ENCODE assay signal across 2 cellular contexts in genomic region chr5:83281658-83282057, GRCh38.
TF ChIP-seq lines count a peak whose summit lies in the region.

No MANE protein-coding gene starts in this region.

TF ChIP-seq in WTC11, 78 proteins besides CTCF, POLR2A, EP300 and RAD21 (continued from another document):
- TF ChIP-seq, protein P1, sequence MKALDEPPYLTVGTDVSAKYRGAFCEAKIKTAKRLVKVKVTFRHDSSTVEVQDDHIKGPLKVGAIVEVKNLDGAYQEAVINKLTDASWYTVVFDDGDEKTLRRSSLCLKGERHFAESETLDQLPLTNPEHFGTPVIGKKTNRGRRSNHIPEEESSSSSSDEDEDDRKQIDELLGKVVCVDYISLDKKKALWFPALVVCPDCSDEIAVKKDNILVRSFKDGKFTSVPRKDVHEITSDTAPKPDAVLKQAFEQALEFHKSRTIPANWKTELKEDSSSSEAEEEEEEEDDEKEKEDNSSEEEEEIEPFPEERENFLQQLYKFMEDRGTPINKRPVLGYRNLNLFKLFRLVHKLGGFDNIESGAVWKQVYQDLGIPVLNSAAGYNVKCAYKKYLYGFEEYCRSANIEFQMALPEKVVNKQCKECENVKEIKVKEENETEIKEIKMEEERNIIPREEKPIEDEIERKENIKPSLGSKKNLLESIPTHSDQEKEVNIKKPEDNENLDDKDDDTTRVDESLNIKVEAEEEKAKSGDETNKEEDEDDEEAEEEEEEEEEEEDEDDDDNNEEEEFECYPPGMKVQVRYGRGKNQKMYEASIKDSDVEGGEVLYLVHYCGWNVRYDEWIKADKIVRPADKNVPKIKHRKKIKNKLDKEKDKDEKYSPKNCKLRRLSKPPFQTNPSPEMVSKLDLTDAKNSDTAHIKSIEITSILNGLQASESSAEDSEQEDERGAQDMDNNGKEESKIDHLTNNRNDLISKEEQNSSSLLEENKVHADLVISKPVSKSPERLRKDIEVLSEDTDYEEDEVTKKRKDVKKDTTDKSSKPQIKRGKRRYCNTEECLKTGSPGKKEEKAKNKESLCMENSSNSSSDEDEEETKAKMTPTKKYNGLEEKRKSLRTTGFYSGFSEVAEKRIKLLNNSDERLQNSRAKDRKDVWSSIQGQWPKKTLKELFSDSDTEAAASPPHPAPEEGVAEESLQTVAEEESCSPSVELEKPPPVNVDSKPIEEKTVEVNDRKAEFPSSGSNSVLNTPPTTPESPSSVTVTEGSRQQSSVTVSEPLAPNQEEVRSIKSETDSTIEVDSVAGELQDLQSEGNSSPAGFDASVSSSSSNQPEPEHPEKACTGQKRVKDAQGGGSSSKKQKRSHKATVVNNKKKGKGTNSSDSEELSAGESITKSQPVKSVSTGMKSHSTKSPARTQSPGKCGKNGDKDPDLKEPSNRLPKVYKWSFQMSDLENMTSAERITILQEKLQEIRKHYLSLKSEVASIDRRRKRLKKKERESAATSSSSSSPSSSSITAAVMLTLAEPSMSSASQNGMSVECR (CRISPR knock-in tag; IDR thresholded peaks at IDR 0.05; ENCODE audit: borderline replicate concordance): no peak
- TF ChIP-seq NFATC4 (CRISPR knock-in tag; IDR thresholded peaks at IDR 0.05) (no peak), TP53 (CRISPR knock-in tag; IDR thresholded peaks at IDR 0.05) (no peak), GRHL2 (CRISPR knock-in tag; IDR thresholded peaks at IDR 0.05; ENCODE audit: insufficient replicate concordance, severe bottlenecking) (no peak)
TF ChIP-seq in WTC11: peak in this region for 0.

TF ChIP-seq in GM23338, 12 proteins besides CTCF, POLR2A, EP300 and RAD21 (continued from another document):
- TF ChIP-seq, protein P2, sequence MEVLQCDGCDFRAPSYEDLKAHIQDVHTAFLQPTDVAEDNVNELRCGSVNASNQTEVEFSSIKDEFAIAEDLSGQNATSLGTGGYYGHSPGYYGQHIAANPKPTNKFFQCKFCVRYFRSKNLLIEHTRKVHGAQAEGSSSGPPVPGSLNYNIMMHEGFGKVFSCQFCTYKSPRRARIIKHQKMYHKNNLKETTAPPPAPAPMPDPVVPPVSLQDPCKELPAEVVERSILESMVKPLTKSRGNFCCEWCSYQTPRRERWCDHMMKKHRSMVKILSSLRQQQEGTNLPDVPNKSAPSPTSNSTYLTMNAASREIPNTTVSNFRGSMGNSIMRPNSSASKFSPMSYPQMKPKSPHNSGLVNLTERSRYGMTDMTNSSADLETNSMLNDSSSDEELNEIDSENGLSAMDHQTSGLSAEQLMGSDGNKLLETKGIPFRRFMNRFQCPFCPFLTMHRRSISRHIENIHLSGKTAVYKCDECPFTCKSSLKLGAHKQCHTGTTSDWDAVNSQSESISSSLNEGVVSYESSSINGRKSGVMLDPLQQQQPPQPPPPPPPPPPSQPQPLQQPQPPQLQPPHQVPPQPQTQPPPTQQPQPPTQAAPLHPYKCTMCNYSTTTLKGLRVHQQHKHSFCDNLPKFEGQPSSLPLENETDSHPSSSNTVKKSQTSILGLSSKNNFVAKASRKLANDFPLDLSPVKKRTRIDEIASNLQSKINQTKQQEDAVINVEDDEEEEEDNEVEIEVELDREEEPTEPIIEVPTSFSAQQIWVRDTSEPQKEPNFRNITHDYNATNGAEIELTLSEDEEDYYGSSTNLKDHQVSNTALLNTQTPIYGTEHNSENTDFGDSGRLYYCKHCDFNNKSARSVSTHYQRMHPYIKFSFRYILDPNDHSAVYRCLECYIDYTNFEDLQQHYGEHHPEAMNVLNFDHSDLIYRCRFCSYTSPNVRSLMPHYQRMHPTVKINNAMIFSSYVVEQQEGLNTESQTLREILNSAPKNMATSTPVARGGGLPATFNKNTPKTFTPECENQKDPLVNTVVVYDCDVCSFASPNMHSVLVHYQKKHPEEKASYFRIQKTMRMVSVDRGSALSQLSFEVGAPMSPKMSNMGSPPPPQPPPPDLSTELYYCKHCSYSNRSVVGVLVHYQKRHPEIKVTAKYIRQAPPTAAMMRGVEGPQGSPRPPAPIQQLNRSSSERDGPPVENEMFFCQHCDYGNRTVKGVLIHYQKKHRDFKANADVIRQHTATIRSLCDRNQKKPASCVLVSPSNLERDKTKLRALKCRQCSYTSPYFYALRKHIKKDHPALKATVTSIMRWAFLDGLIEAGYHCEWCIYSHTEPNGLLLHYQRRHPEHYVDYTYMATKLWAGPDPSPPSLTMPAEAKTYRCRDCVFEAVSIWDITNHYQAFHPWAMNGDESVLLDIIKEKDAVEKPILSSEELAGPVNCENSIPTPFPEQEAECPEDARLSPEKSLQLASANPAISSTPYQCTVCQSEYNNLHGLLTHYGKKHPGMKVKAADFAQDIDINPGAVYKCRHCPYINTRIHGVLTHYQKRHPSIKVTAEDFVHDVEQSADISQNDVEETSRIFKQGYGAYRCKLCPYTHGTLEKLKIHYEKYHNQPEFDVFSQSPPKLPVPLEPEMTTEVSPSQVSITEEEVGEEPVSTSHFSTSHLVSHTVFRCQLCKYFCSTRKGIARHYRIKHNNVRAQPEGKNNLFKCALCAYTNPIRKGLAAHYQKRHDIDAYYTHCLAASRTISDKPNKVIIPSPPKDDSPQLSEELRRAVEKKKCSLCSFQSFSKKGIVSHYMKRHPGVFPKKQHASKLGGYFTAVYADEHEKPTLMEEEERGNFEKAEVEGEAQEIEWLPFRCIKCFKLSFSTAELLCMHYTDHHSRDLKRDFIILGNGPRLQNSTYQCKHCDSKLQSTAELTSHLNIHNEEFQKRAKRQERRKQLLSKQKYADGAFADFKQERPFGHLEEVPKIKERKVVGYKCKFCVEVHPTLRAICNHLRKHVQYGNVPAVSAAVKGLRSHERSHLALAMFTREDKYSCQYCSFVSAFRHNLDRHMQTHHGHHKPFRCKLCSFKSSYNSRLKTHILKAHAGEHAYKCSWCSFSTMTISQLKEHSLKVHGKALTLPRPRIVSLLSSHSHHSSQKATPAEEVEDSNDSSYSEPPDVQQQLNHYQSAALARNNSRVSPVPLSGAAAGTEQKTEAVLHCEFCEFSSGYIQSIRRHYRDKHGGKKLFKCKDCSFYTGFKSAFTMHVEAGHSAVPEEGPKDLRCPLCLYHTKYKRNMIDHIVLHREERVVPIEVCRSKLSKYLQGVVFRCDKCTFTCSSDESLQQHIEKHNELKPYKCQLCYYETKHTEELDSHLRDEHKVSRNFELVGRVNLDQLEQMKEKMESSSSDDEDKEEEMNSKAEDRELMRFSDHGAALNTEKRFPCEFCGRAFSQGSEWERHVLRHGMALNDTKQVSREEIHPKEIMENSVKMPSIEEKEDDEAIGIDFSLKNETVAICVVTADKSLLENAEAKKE (CRISPR knock-in tag; IDR thresholded peaks at IDR 0.05): no peak
